In genomic region chr1:6497215-6497866, GRCh38 we compare ENCODE assay signal across 8 cellular contexts. TPM values are rescaled to one million over a fixed set of nuclear protein-coding genes. Genes with fewer than 3 reads are reported as not detected.
DNase-seq lines count a peak whose midpoint lies in the region; ATAC-seq, FAIRE-seq and TF ChIP-seq lines count a peak whose summit lies in the region.

No MANE protein-coding gene starts in this region.

- peaks cover 2 to 10% of the 10 kb centered on the region in 2 experiments for H3K36me3 ChIP-seq in trophoblast cell (ENCODE audit: control insufficient read depth in 1 of 2, insufficient read depth in 2 of 2, low read length in 2 of 2)

- H3K79me2 ChIP-seq in trophoblast cell (ENCODE audit: control insufficient read depth, insufficient read depth, low read length, poor library complexity): peaks cover 6% of the 10 kb centered on the region

- H3K27me3 ChIP-seq in trophoblast cell (ENCODE audit: insufficient read depth, low read length): no peaks in the 10 kb centered on the region

- H2AFZ ChIP-seq in trophoblast cell (ENCODE audit: insufficient read depth, low read length, poor library complexity): peak overlapping the region; percentile 7

- peaks cover 61% of the 10 kb centered on the region for H3K27me3 Mint-ChIP-seq in activated naive CD4-positive, alpha-beta T cell treated with anti-CD3 and anti-CD28 coated beads, Interleukin-2, amount 10 ng/mL, durations not matched to agents 7 days and 5 days

- no CpG with 5 or more reads among the region's 74 CpGs for WGBS in trophoblast cell (ENCODE audit: extremely low coverage, insufficient coverage, insufficient read length)

- H4K91ac ChIP-seq in trophoblast cell (ENCODE audit: low read depth, low read length): peak overlapping the region; percentile 77

- H3K4me3 Mint-ChIP-seq in activated naive CD4-positive, alpha-beta T cell treated with anti-CD3 and anti-CD28 coated beads, Interleukin-2, amount 10 ng/mL, durations not matched to agents 7 days and 5 days: peak overlapping the region; percentile 72

- H3K18ac ChIP-seq in trophoblast cell (ENCODE audit: low read length): peak overlapping the region; percentile 68

- peaks cover 20 to 34% of the 10 kb centered on the region in 2 experiments for H3K4me1 ChIP-seq in trophoblast cell (ENCODE audit: control insufficient read depth in 1 of 2, insufficient read depth in 2 of 2, low read length in 2 of 2)

- peak overlapping the region; percentile 69 for H2BK120ac ChIP-seq in trophoblast cell (ENCODE audit: insufficient read depth, low read length, poor library complexity)

- no peak overlapping the region for H3K4ac ChIP-seq in trophoblast cell (ENCODE audit: low read depth, low read length)

- ATAC-seq in Right ventricle myocardium superior (ENCODE audit: poor library complexity) (peak; percentile 61), HG02642 (IDR thresholded peaks at IDR 0.05; ENCODE audit: poor library complexity, unreplicated experiment) (no peak)

- peaks cover 13% of the 10 kb centered on the region for H3K79me1 ChIP-seq in trophoblast cell (ENCODE audit: low read length)

- H3K9me3 Mint-ChIP-seq in activated naive CD4-positive, alpha-beta T cell treated with anti-CD3 and anti-CD28 coated beads, Interleukin-2, amount 10 ng/mL, durations not matched to agents 7 days and 5 days: no peaks in the 10 kb centered on the region

- H3K9ac ChIP-seq in trophoblast cell (ENCODE audit: low read length): no peak overlapping the region

- H3K9me3 ChIP-seq in trophoblast cell (ENCODE audit: insufficient read depth, low read depth, low read length): no peaks in the 10 kb centered on the region

- peak overlapping the region; percentile 54 for H3K14ac ChIP-seq in trophoblast cell (ENCODE audit: low read length)

- H3K4me3 ChIP-seq in trophoblast cell (ENCODE audit: low read depth, low read length): peak overlapping the region; percentile 80

- intact Hi-C loops in Right ventricle myocardium superior (cut with DNase I): no loop called here

- H3K23ac ChIP-seq in trophoblast cell (ENCODE audit: low read length): no peak overlapping the region

- H2BK12ac ChIP-seq in trophoblast cell (ENCODE audit: low read length): no peak overlapping the region

- peak overlapping the region; percentile 93 for H3K4me2 ChIP-seq in trophoblast cell (ENCODE audit: low read length)

- DNase-seq in GM12891 (ENCODE audit: insufficient read length, low spot score) (peak; percentile 72), OCI-M1 (lab: John Stamatoyannopoulos, UW) (peak; percentile 33), Right ventricle myocardium superior (peak; percentile 74), trophoblast cell (peak; percentile 62 to 75), GM19239 (ENCODE audit: insufficient read length, low spot score) (no peak), NOMO-1 treated with DMSO at 0.1 percent for 48 hours (lab: John Stamatoyannopoulos, UW; ENCODE audit: unreplicated experiment) (no peak)
- DNase-seq in activated naive CD4-positive, alpha-beta T cell treated with anti-CD3 and anti-CD28 coated beads, Interleukin-2, amount 10 ng/mL, durations not matched to agents 7 days and 5 days: peak; percentile 76

- FAIRE-seq in GM12891 (lab: Jason Lieb, UNC) (peak; percentile 77), GM19239 (lab: Jason Lieb, UNC) (no peak)

- H4K12ac ChIP-seq in trophoblast cell (ENCODE audit: low read depth, low read length): no peak overlapping the region

- CTCF ChIA-PET in activated naive CD4-positive, alpha-beta T cell treated with anti-CD3 and anti-CD28 coated beads, Interleukin-2, amount 10 ng/mL, durations not matched to agents 7 days and 5 days (lab: Charles Lee): interaction anchor here (1.2 kb wide), 1 partner anchor 150 kb away, joined by 3 read pairs; no protein-coding TSS in a partner anchor

- H3K27ac ChIP-seq in trophoblast cell (ENCODE audit: low read depth, low read length): no peak overlapping the region

- no peak overlapping the region for H2AK5ac ChIP-seq in trophoblast cell (ENCODE audit: low read length)

- H2BK5ac ChIP-seq in trophoblast cell (ENCODE audit: low read depth, low read length, poor library complexity): peak overlapping the region; percentile 33

- no peak for TF ChIP-seq POLR2A in GM12891 (IDR thresholded peaks at IDR 0.05; ENCODE audit: low read depth, low read length)

- peak overlapping the region; percentile 55 for H4K8ac ChIP-seq in trophoblast cell (ENCODE audit: low read depth, low read length)

- no peaks in the 10 kb centered on the region for H3K36me3 Mint-ChIP-seq in activated naive CD4-positive, alpha-beta T cell treated with anti-CD3 and anti-CD28 coated beads, Interleukin-2, amount 10 ng/mL, durations not matched to agents 7 days and 5 days

- peaks cover 32% of the 10 kb centered on the region for H3K4me1 Mint-ChIP-seq in activated naive CD4-positive, alpha-beta T cell treated with anti-CD3 and anti-CD28 coated beads, Interleukin-2, amount 10 ng/mL, durations not matched to agents 7 days and 5 days

- H3K27ac Mint-ChIP-seq in activated naive CD4-positive, alpha-beta T cell treated with anti-CD3 and anti-CD28 coated beads, Interleukin-2, amount 10 ng/mL, durations not matched to agents 7 days and 5 days: no peak overlapping the region

TF ChIP-seq in GM12891, 5 proteins besides CTCF, POLR2A, EP300 and RAD21:
- TF ChIP-seq POU2F2 (IDR thresholded peaks at IDR 0.05; ENCODE audit: low read depth, low read length): no peak
- TF ChIP-seq SPI1 (IDR thresholded peaks at IDR 0.05; ENCODE audit: low read depth, low read length): no peak
- no peak for TF ChIP-seq PAX5 (IDR thresholded peaks at IDR 0.05; ENCODE audit: insufficient read depth, low read length, severe bottlenecking)
- TF ChIP-seq TAF1 (IDR thresholded peaks at IDR 0.05; ENCODE audit: low read depth, low read length): no peak
- no peak for TF ChIP-seq POLR2AphosphoS5 (IDR thresholded peaks at IDR 0.05; ENCODE audit: low read depth, low read length)

RNA-seq across cellular contexts. Expression of gene PLEKHG5, which starts 5.9 kb away (rescaled TPM):
- polyA plus RNA-seq in GM12891 (2012; ENCODE audit: low read depth, missing spikeins): 0.24 TPM
- 16.8 TPM for total RNA-seq in Right ventricle myocardium superior
- polyA plus RNA-seq in trophoblast cell (2013): 31.1 and 31.3 TPM in 2 replicates

RNA-seq across cellular contexts. Expression of gene TNFRSF25, which starts 31.4 kb away (rescaled TPM):
- 0.46 TPM for polyA plus RNA-seq in GM12891 (2012; ENCODE audit: low read depth, missing spikeins)
- 13.7 TPM for total RNA-seq in Right ventricle myocardium superior
- 22.6 and 23.0 TPM in 2 replicates for polyA plus RNA-seq in trophoblast cell (2013)

RNA-seq across cellular contexts. Expression of gene NOL9, which starts 57.0 kb away (rescaled TPM):
- polyA plus RNA-seq in GM12891 (2012; ENCODE audit: low read depth, missing spikeins): 5.1 TPM
- total RNA-seq in Right ventricle myocardium superior: 10.9 TPM
- 12.2 and 12.5 TPM in 2 replicates for polyA plus RNA-seq in trophoblast cell (2013)

RNA-seq across cellular contexts. Expression of gene TAS1R1, which starts 57.8 kb away (rescaled TPM):
- polyA plus RNA-seq in GM12891 (2012; ENCODE audit: low read depth, missing spikeins): 0.21 TPM
- not detected for total RNA-seq in Right ventricle myocardium superior
- not detected in 2 replicates for polyA plus RNA-seq in trophoblast cell (2013)

Comparison
In these comparisons a context has a peak if more than half of its experiments do, and no peak if none do; other contexts are left out.
1. DNase-seq: peak in GM12891 (single experiment), OCI-M1 (single experiment), activated naive CD4-positive, alpha-beta T cell treated with anti-CD3 and anti-CD28 coated beads, Interleukin-2, amount 10 ng/mL, durations not matched to agents 7 days and 5 days (single experiment), Right ventricle myocardium superior (single experiment) and trophoblast cell (2 of 2); none in GM19239 (single experiment) and NOMO-1 treated with DMSO at 0.1 percent for 48 hours (single experiment).